In the genomic region with DNA sequence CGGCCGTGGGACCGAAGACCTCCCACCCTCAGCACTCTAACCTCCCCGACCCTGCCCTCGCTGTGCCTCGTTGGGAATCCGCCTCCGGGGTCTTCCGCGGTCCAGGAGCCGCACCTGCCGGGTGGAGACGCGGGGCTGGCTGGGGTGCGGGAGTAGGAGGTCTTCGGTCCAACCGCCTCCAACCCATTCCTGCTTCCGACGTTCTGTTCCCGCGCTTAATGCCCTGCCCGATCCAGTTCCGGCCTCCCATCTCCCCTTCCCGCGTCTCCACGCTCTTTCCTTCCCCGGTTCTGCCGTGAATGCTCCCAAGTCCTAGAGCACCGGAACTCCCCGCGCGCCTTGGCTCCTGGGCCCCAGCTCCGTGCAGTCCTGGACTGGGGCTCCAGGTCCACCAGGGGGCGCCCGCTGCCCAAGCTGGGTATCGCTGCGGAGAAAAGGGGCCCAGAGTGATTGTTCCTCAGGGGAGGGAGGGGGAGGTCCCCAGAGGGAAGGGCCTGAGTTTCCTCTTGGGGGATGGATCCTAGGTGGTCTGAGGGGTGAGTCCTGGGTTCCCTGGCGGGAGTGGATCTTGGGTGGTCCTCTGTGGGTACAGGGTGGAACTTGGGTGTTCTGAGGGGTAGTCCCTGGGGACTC, we compare ENCODE assay signal across 8 cellular contexts. TPM values are rescaled to one million over a fixed set of nuclear protein-coding genes. Genes with fewer than 3 reads are reported as not detected.
DNase-seq lines count a peak whose midpoint lies in the region; ATAC-seq and TF ChIP-seq lines count a peak whose summit lies in the region.

No MANE protein-coding gene starts in this region.

- peak overlapping the region; percentile 76 for H3K4me3 ChIP-seq in NT2/D1 (ENCODE audit: insufficient read length, low read depth)

- in situ Hi-C loops in ACHN (cut with HindIII; ENCODE audit: low pct_ligation_motif_present, low pct_unique_long_range_greater_than_20kb, low sequenced_read_pairs), result no loop called here

- no peaks in the 10 kb centered on the region for H3K9me3 Mint-ChIP-seq in endothelial cell (ENCODE audit: unreplicated experiment)
- H3K9me3 Mint-ChIP-seq in mesothelial cell of epicardium, result no peaks in the 10 kb centered on the region

- H3K4me1 Mint-ChIP-seq in endothelial cell (ENCODE audit: unreplicated experiment) (peaks cover 19% of the 10 kb centered on the region), mesothelial cell of epicardium (peaks cover 10% of the 10 kb centered on the region)

- H3K4me1 ChIP-seq in NT2/D1 (ENCODE audit: insufficient read depth, insufficient read length), result peaks cover 4% of the 10 kb centered on the region

- H3K27me3 Mint-ChIP-seq in endothelial cell (ENCODE audit: unreplicated experiment) (peaks cover 8% of the 10 kb centered on the region), mesothelial cell of epicardium (ENCODE audit: low read depth) (peaks cover 18% of the 10 kb centered on the region)

- peak; percentile 91 for TF ChIP-seq CTCF in endothelial cell (IDR thresholded peaks at IDR 0.05; ENCODE audit: unreplicated experiment)
- peak; percentile 93 for TF ChIP-seq CTCF in mesothelial cell of epicardium (IDR thresholded peaks at IDR 0.05; ENCODE audit: unreplicated experiment)

- H3K36me3 Mint-ChIP-seq in endothelial cell (ENCODE audit: low read depth, unreplicated experiment) (peaks cover 9% of the 10 kb centered on the region), mesothelial cell of epicardium (no peaks in the 10 kb centered on the region)

- H3K36me3 ChIP-seq in NT2/D1 (ENCODE audit: insufficient read depth, insufficient read length, low read length), result no peaks in the 10 kb centered on the region

- DNase-seq in ACHN (peak; percentile 87), NT2/D1 (ENCODE audit: low read depth, low spot score) (peak; percentile 78), endothelial cell (ENCODE audit: low spot score) (peak; percentile 94), mesothelial cell of epicardium (ENCODE audit: low spot score in 2 of 2, unreplicated experiment in 2 of 2) (peak; percentile 90 to 95)
- DNase-seq in activated CD8-positive, alpha-beta memory T cell treated with anti-CD3 and anti-CD28 coated beads, Interleukin-2, amount 50 U/mL, for 24 hours (ENCODE audit: extremely low read depth), result peak; percentile 85
- DNase-seq in stimulated activated CD8-positive, alpha-beta memory T cell treated with anti-CD3 and anti-CD28 coated beads, Interleukin-12 subunit alpha, Interleukin-12 subunit beta, amount 100 ng/mL, for 4 hours (ENCODE audit: low read depth), result peak; percentile 79

- H3K9me3 ChIP-seq in NT2/D1 (ENCODE audit: insufficient read depth, low read length), result no peaks in the 10 kb centered on the region

- H3K4me3 Mint-ChIP-seq in endothelial cell (ENCODE audit: unreplicated experiment) (peak overlapping the region; percentile 94), mesothelial cell of epicardium (peak overlapping the region; percentile 87)

- peak; percentile 49 for ATAC-seq in GM18867 (IDR thresholded peaks at IDR 0.05; ENCODE audit: unreplicated experiment)
- peak; percentile 41 for ATAC-seq in HG03520 (IDR thresholded peaks at IDR 0.05; ENCODE audit: unreplicated experiment)

- H3K9ac ChIP-seq in NT2/D1 (ENCODE audit: insufficient read length, low read depth), result peak overlapping the region; percentile 82

- peak overlapping the region; percentile 72 for H3K27ac Mint-ChIP-seq in endothelial cell (ENCODE audit: unreplicated experiment)
- H3K27ac Mint-ChIP-seq in mesothelial cell of epicardium, result peak overlapping the region; percentile 81

- H3K27me3 ChIP-seq in NT2/D1 (ENCODE audit: insufficient read depth, insufficient read length), result no peaks in the 10 kb centered on the region

RNA-seq across cellular contexts. Expression of gene TNFSF9, which starts 14.1 kb away (rescaled TPM):
- total RNA-seq in endothelial cell (ENCODE audit: unreplicated experiment) (3.0 TPM), mesothelial cell of epicardium (0.76 to 1.5 TPM (median 1.1 TPM) in 3 replicates)

RNA-seq across cellular contexts. Expression of gene TUBB4A, which starts 14.7 kb away (rescaled TPM):
- 0.21 TPM for total RNA-seq in endothelial cell (ENCODE audit: unreplicated experiment)
- total RNA-seq in mesothelial cell of epicardium, result 10.5 to 13.5 TPM (median 13.0 TPM) in 3 replicates

RNA-seq across cellular contexts. Expression of gene DENND1C, which starts 35.2 kb away (rescaled TPM):
- total RNA-seq in endothelial cell (ENCODE audit: unreplicated experiment), result 1.5 TPM
- 0.42 to 0.75 TPM (median 0.63 TPM) in 3 replicates for total RNA-seq in mesothelial cell of epicardium

RNA-seq across cellular contexts. Expression of gene CRB3, which starts 52.7 kb away (rescaled TPM):
- total RNA-seq in endothelial cell (ENCODE audit: unreplicated experiment) (0.44 TPM), mesothelial cell of epicardium (18.9 to 21.9 TPM (median 20.6 TPM) in 3 replicates)

RNA-seq across cellular contexts. Expression of gene SLC25A23, which starts 57.2 kb away (rescaled TPM):
- total RNA-seq in endothelial cell (ENCODE audit: unreplicated experiment) (20.7 TPM), mesothelial cell of epicardium (60.8 to 67.5 TPM (median 65.5 TPM) in 3 replicates)

Comparison
In these comparisons a context has a peak if more than half of its experiments do, and no peak if none do; other contexts are left out.
1. Peak in every context shown above with its lines: DNase-seq, ATAC-seq and H3K4me3 ChIP-seq.